1 cellular context compared by ENCODE assay signal in genomic region chr12:113333111-113333750, GRCh38.
A peak's percentile ranks its signal among the peaks of the same experiment; 100 is the strongest.
TF ChIP-seq lines count a peak whose summit lies in the region.

No MANE protein-coding gene starts in this region.

TF ChIP-seq in HepG2, 621 proteins besides CTCF, POLR2A, EP300 and RAD21:
- no peak for TF ChIP-seq ZUFSP (CRISPR knock-in tag; IDR thresholded peaks at IDR 0.05; ENCODE audit: borderline replicate concordance)
- TF ChIP-seq TRIM24 (CRISPR knock-in tag; IDR thresholded peaks at IDR 0.05): no peak
- TF ChIP-seq E2F5 (CRISPR knock-in tag; conservative IDR thresholded peaks at IDR 0.05): no peak
- TF ChIP-seq RELA (CRISPR knock-in tag; IDR thresholded peaks at IDR 0.05): no peak
- peak; percentile 62; the same call in 1 of the 2 replicates for TF ChIP-seq ZNF629 (CRISPR knock-in tag; conservative IDR thresholded peaks at IDR 0.05)
- no peak for TF ChIP-seq PAF1 (CRISPR knock-in tag; IDR thresholded peaks at IDR 0.05)
- TF ChIP-seq AKAP8 (CRISPR knock-in tag; IDR thresholded peaks at IDR 0.05): no peak
- no peak for TF ChIP-seq FUBP1 (CRISPR knock-in tag; IDR thresholded peaks at IDR 0.05; ENCODE audit: borderline replicate concordance)
